10 cellular contexts compared by ENCODE assay signal in the genomic region with DNA sequence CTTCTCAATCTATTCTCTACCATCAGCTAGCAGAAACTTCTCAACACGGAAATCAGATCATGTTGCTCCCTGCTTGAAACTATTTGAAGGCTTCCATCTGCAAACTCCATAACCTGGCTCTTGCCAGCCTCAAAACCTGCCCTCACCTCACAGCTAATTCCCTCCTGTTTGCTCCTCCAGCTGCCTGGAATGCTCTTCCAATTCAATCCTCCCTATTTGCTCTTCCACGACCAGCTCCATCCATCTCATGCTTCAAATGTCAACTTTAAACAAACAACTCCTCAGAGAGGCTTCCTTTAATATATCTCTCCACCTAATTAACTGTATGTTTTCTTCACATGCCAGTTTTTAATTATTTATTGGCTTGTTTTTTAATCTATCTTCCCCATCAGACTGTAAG. TPM values are rescaled to one million over a fixed set of nuclear protein-coding genes. Genes with fewer than 3 reads are reported as not detected.
A peak's percentile ranks its signal among the peaks of the same experiment; 100 is the strongest.
DNase-seq lines count a peak whose midpoint lies in the region; ATAC-seq, FAIRE-seq and TF ChIP-seq lines count a peak whose summit lies in the region.
"Had no signal": no experiment of that assay in that cellular context is flagged by ENCODE, and none has a peak within 500 bp of the region (broad histone marks: within the 10 kb centered on the region; RNA-seq: fewer than 3 reads in every experiment).

No MANE protein-coding gene starts in this region.

- no peak for FAIRE-seq in RCC 7860 (lab: Jason Lieb, UNC)

- H3K36me3 ChIP-seq in tibial artery = no peaks in the 10 kb centered on the region

- peaks cover 0 to 32% (median 30%) of the 10 kb centered on the region in 4 donors for H3K4me1 ChIP-seq in tibial artery

- no peaks in the 10 kb centered on the region for H3K27me3 ChIP-seq in tibial artery

- no peak for ATAC-seq in HG03442 (IDR thresholded peaks at IDR 0.05; ENCODE audit: unreplicated experiment)

- peak overlapping the region in 1 of 2 donors; percentile 99 for H3K27ac ChIP-seq in tibial artery

- intact Hi-C loops in activated naive CD4-positive, alpha-beta T cell treated with anti-CD3 and anti-CD28 coated beads for 36 hours (cut with micrococcal nuclease) = no loop called here
- intact Hi-C loops in activated T-helper 2 cell treated with anti-CD3 and anti-CD28 coated beads, Interferon-gamma antibody, Interleukin-2, Interleukin-4, amounts not matched to agents 10 μg/mL and 5 μg/mL and 100 μg/mL, durations not matched to agents 14 hours and 24 hours and 36 hours (cut with micrococcal nuclease) = loop anchor here (5.0 kb wide), 1 partner anchor 422 kb away; no protein-coding TSS in a partner anchor
- intact Hi-C loops in tibial artery (cut with DNase I; ENCODE audit: low total_unique reads) = no loop called here

- peaks cover 56% of the 10 kb centered on the region for H3K4me1 Mint-ChIP-seq in activated naive CD4-positive, alpha-beta T cell treated with anti-CD3 and anti-CD28 coated beads for 36 hours (ENCODE audit: low read depth)
- peaks cover 58% of the 10 kb centered on the region for H3K4me1 Mint-ChIP-seq in activated T-helper 2 cell treated with anti-CD3 and anti-CD28 coated beads, Interferon-gamma antibody, Interleukin-2, Interleukin-4, amounts not matched to agents 10 μg/mL and 5 μg/mL and 100 μg/mL, durations not matched to agents 14 hours and 24 hours and 36 hours (ENCODE audit: low read depth)
- H3K4me1 Mint-ChIP-seq in immature natural killer cell = peaks cover 61 to 71% of the 10 kb centered on the region in 2 donors

- H3K4me3 Mint-ChIP-seq in activated naive CD4-positive, alpha-beta T cell treated with anti-CD3 and anti-CD28 coated beads for 36 hours = peak overlapping the region; percentile 89
- peak overlapping the region; percentile 95 for H3K4me3 Mint-ChIP-seq in activated T-helper 2 cell treated with anti-CD3 and anti-CD28 coated beads, Interferon-gamma antibody, Interleukin-2, Interleukin-4, amounts not matched to agents 10 μg/mL and 5 μg/mL and 100 μg/mL, durations not matched to agents 14 hours and 24 hours and 36 hours (ENCODE audit: low read depth)
- peak overlapping the region; percentile 95 to 99 (median 98) for H3K4me3 Mint-ChIP-seq in immature natural killer cell

- H3K27me3 Mint-ChIP-seq in activated naive CD4-positive, alpha-beta T cell treated with anti-CD3 and anti-CD28 coated beads for 36 hours (ENCODE audit: low read depth) = no peaks in the 10 kb centered on the region
- no peaks in the 10 kb centered on the region for H3K27me3 Mint-ChIP-seq in activated T-helper 2 cell treated with anti-CD3 and anti-CD28 coated beads, Interferon-gamma antibody, Interleukin-2, Interleukin-4, amounts not matched to agents 10 μg/mL and 5 μg/mL and 100 μg/mL, durations not matched to agents 14 hours and 24 hours and 36 hours (ENCODE audit: low read depth)
- H3K27me3 Mint-ChIP-seq in immature natural killer cell (ENCODE audit: low read depth in 3 of 3) = peaks cover 7 to 15% (median 11%) of the 10 kb centered on the region in 3 donors

- no peak overlapping the region for H3K27ac Mint-ChIP-seq in activated naive CD4-positive, alpha-beta T cell treated with anti-CD3 and anti-CD28 coated beads for 36 hours
- peak overlapping the region; percentile 100 for H3K27ac Mint-ChIP-seq in activated T-helper 2 cell treated with anti-CD3 and anti-CD28 coated beads, Interferon-gamma antibody, Interleukin-2, Interleukin-4, amounts not matched to agents 10 μg/mL and 5 μg/mL and 100 μg/mL, durations not matched to agents 14 hours and 24 hours and 36 hours
- peak overlapping the region; percentile 98 to 100 (median 100) for H3K27ac Mint-ChIP-seq in immature natural killer cell

- no peaks in the 10 kb centered on the region for H3K9me3 Mint-ChIP-seq in activated naive CD4-positive, alpha-beta T cell treated with anti-CD3 and anti-CD28 coated beads for 36 hours
- H3K9me3 Mint-ChIP-seq in activated T-helper 2 cell treated with anti-CD3 and anti-CD28 coated beads, Interferon-gamma antibody, Interleukin-2, Interleukin-4, amounts not matched to agents 10 μg/mL and 5 μg/mL and 100 μg/mL, durations not matched to agents 14 hours and 24 hours and 36 hours = no peaks in the 10 kb centered on the region
- no peaks in the 10 kb centered on the region for H3K9me3 Mint-ChIP-seq in immature natural killer cell

- no peak for TF ChIP-seq CTCF in tibial artery (IDR thresholded peaks at IDR 0.05)

- H3K9me3 ChIP-seq in tibial artery = no peaks in the 10 kb centered on the region

- H3K4me3 ChIP-seq in tibial artery = peak overlapping the region; percentile 92 to 97

- CTCF ChIA-PET in activated naive CD4-positive, alpha-beta T cell treated with anti-CD3 and anti-CD28 coated beads for 36 hours (lab: Charles Lee) = interaction anchor here (0.6 to 1.0 kb wide), 2 partner anchors 10 to 54 kb away, joined by 3 to 5 read pairs; no protein-coding TSS in a partner anchor

- H3K36me3 Mint-ChIP-seq in activated naive CD4-positive, alpha-beta T cell treated with anti-CD3 and anti-CD28 coated beads for 36 hours (ENCODE audit: low read depth) = peaks cover 20% of the 10 kb centered on the region
- H3K36me3 Mint-ChIP-seq in activated T-helper 2 cell treated with anti-CD3 and anti-CD28 coated beads, Interferon-gamma antibody, Interleukin-2, Interleukin-4, amounts not matched to agents 10 μg/mL and 5 μg/mL and 100 μg/mL, durations not matched to agents 14 hours and 24 hours and 36 hours (ENCODE audit: low read depth) = peaks cover 44% of the 10 kb centered on the region
- no peaks in the 10 kb centered on the region for H3K36me3 Mint-ChIP-seq in immature natural killer cell

- DNase-seq in activated naive CD4-positive, alpha-beta T cell treated with anti-CD3 and anti-CD28 coated beads for 36 hours = no peak
- no peak for DNase-seq in activated naive CD4-positive, alpha-beta T cell (lab: John Stamatoyannopoulos, UW)
- no peak for DNase-seq in activated T-helper 2 cell treated with anti-CD3 and anti-CD28 coated beads, Interferon-gamma antibody, Interleukin-2, Interleukin-4, amounts not matched to agents 10 μg/mL and 5 μg/mL and 100 μg/mL, durations not matched to agents 14 hours and 24 hours and 36 hours (ENCODE audit: low spot score)
- DNase-seq in immature natural killer cell = no peak
- no peak for DNase-seq in tibial artery
- DNase-seq in RCC 7860 (ENCODE audit: low spot score) = no peak
- DNase-seq in HK-2 (ENCODE audit: unreplicated experiment) = no peak

RNA-seq across cellular contexts. Expression of a gene that starts 1.5 kb away (rescaled TPM):
- total RNA-seq in activated naive CD4-positive, alpha-beta T cell treated with anti-CD3 and anti-CD28 coated beads for 36 hours = 10 to 100 TPM; 29.9 to 30.6 TPM
- 36.4 and 42.0 TPM in 2 replicates for total RNA-seq in activated T-helper 2 cell treated with anti-CD3 and anti-CD28 coated beads, Interferon-gamma antibody, Interleukin-2, Interleukin-4, amounts not matched to agents 10 μg/mL and 5 μg/mL and 100 μg/mL, durations not matched to agents 14 hours and 24 hours and 36 hours
- 10 to 100 TPM; 11.4 to 26.5 (median 24.2) TPM for polyA plus RNA-seq in immature natural killer cell

RNA-seq across cellular contexts. Expression of a gene that starts 10.6 kb away (rescaled TPM):
- total RNA-seq in activated naive CD4-positive, alpha-beta T cell treated with anti-CD3 and anti-CD28 coated beads for 36 hours = 1 to 10 TPM; 7.9 to 9.7 TPM
- 8.3 and 10.4 TPM in 2 replicates for total RNA-seq in activated T-helper 2 cell treated with anti-CD3 and anti-CD28 coated beads, Interferon-gamma antibody, Interleukin-2, Interleukin-4, amounts not matched to agents 10 μg/mL and 5 μg/mL and 100 μg/mL, durations not matched to agents 14 hours and 24 hours and 36 hours
- 1 to 10 TPM; 4.3 to 9.7 (median 4.6) TPM for polyA plus RNA-seq in immature natural killer cell

RNA-seq across cellular contexts. Expression of a gene that starts 53.0 kb away (rescaled TPM):
- 10 to 100 TPM; 16.1 to 18.1 TPM for total RNA-seq in activated naive CD4-positive, alpha-beta T cell treated with anti-CD3 and anti-CD28 coated beads for 36 hours
- total RNA-seq in activated T-helper 2 cell treated with anti-CD3 and anti-CD28 coated beads, Interferon-gamma antibody, Interleukin-2, Interleukin-4, amounts not matched to agents 10 μg/mL and 5 μg/mL and 100 μg/mL, durations not matched to agents 14 hours and 24 hours and 36 hours = 19.4 and 20.7 TPM in 2 replicates
- 10 to 100 TPM; 14.5 to 16.7 (median 16.7) TPM for polyA plus RNA-seq in immature natural killer cell

RNA-seq across cellular contexts. Expression of a gene that starts 59.9 kb away (rescaled TPM):
- total RNA-seq in activated naive CD4-positive, alpha-beta T cell treated with anti-CD3 and anti-CD28 coated beads for 36 hours = not detected
- not detected in 2 replicates for total RNA-seq in activated T-helper 2 cell treated with anti-CD3 and anti-CD28 coated beads, Interferon-gamma antibody, Interleukin-2, Interleukin-4, amounts not matched to agents 10 μg/mL and 5 μg/mL and 100 μg/mL, durations not matched to agents 14 hours and 24 hours and 36 hours
- polyA plus RNA-seq in immature natural killer cell = under 1 TPM in 2 of 3 donors, not detected in 1; 0.12 to 0.34 TPM
- total RNA-seq: cerebellum, LHCN-M2 had no signal
